1 cellular context compared by ENCODE assay signal in the genomic region with DNA sequence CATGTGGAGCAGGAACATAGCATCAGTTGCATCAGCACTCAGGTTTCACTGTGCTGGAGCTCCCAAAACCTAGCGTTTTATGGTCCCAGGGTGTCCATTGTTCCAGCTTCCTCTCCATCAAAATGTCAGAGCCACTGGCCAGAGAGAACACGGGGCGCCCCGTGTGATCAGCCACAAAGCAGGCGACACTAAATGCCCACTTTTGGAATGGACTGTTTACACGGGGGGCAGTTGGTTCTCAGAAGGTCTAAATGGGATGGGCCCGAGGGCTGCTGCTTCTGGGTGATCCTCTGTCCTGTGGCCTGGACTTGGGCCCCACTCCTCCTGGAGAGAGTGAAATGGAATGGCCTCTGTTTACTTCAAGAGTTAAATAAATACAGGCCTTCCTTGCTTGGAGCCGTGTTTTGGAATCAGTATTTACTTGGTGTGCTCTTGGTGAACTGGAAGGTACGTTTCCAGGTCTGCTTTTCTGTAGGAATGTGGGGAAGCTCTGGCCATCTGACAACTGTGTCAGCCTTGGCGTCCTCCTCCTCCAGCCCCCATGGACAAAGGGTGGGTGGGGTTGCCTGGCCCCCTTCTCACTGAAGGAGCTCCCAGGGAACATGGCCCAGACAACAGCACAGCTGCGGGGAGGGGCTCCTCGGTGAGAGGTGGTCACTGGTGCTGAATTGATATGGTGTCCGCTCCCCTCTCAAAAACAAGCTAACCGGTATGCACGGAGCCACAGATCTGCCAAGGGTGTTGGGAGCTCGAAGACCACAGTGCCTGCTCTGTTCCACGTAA.
TF ChIP-seq lines count a peak whose summit lies in the region.

No MANE protein-coding gene starts in this region.

TF ChIP-seq in HepG2, 621 proteins besides CTCF, POLR2A, EP300 and RAD21 (continued from another document and continues in another):
- peak; percentile 42; the same call in 1 of the 2 replicates for TF ChIP-seq ZMYM4 (CRISPR knock-in tag; IDR thresholded peaks at IDR 0.05)
- no peak for TF ChIP-seq U2AF2 (IDR thresholded peaks at IDR 0.05; ENCODE audit: low read depth, low read length)
- TF ChIP-seq CC2D1A (CRISPR knock-in tag; IDR thresholded peaks at IDR 0.05) = no peak
- TF ChIP-seq ZNF251 (CRISPR knock-in tag; IDR thresholded peaks at IDR 0.05) = no peak
- TF ChIP-seq ZNF569 (CRISPR knock-in tag; IDR thresholded peaks at IDR 0.05; ENCODE audit: borderline replicate concordance) = no peak
- TF ChIP-seq DNMT3B (CRISPR knock-in tag; conservative IDR thresholded peaks at IDR 0.05) = no peak
- no peak for TF ChIP-seq FIP1L1 (IDR thresholded peaks at IDR 0.05; ENCODE audit: borderline replicate concordance, insufficient read depth, low read depth, low read length)
- TF ChIP-seq ZNF713 (CRISPR knock-in tag; IDR thresholded peaks at IDR 0.05) = no peak
- TF ChIP-seq BCLAF1 (IDR thresholded peaks at IDR 0.05) = no peak
- no peak for TF ChIP-seq ZFP41 (CRISPR knock-in tag; IDR thresholded peaks at IDR 0.05; ENCODE audit: borderline replicate concordance)
- no peak for TF ChIP-seq ZBTB49 (CRISPR knock-in tag; IDR thresholded peaks at IDR 0.05; ENCODE audit: borderline replicate concordance)
- no peak for TF ChIP-seq ZNF484 (CRISPR knock-in tag; IDR thresholded peaks at IDR 0.05; ENCODE audit: borderline replicate concordance, low read depth)
- TF ChIP-seq MAFK (conservative IDR thresholded peaks at IDR 0.05 in 1 of 2, IDR thresholded peaks at IDR 0.05 in 1 of 2; ENCODE audit: low read length in 2 of 2) = no peak
- TF ChIP-seq WIZ (CRISPR knock-in tag; IDR thresholded peaks at IDR 0.05) = no peak
- peak; percentile 41; the same call in 1 of the 2 replicates for TF ChIP-seq ZSCAN25 (CRISPR knock-in tag; IDR thresholded peaks at IDR 0.05)
- TF ChIP-seq ZFP36L1 (CRISPR knock-in tag; IDR thresholded peaks at IDR 0.05) = no peak
- no peak for TF ChIP-seq ARHGAP35 (CRISPR knock-in tag; IDR thresholded peaks at IDR 0.05; ENCODE audit: borderline replicate concordance)
- TF ChIP-seq PAWR (CRISPR knock-in tag; IDR thresholded peaks at IDR 0.05; ENCODE audit: borderline replicate concordance) = no peak
- TF ChIP-seq ZNF142 (CRISPR knock-in tag; IDR thresholded peaks at IDR 0.05) = no peak
- no peak for TF ChIP-seq JDP2 (CRISPR knock-in tag; IDR thresholded peaks at IDR 0.05; ENCODE audit: borderline replicate concordance)
- TF ChIP-seq, protein P1, sequence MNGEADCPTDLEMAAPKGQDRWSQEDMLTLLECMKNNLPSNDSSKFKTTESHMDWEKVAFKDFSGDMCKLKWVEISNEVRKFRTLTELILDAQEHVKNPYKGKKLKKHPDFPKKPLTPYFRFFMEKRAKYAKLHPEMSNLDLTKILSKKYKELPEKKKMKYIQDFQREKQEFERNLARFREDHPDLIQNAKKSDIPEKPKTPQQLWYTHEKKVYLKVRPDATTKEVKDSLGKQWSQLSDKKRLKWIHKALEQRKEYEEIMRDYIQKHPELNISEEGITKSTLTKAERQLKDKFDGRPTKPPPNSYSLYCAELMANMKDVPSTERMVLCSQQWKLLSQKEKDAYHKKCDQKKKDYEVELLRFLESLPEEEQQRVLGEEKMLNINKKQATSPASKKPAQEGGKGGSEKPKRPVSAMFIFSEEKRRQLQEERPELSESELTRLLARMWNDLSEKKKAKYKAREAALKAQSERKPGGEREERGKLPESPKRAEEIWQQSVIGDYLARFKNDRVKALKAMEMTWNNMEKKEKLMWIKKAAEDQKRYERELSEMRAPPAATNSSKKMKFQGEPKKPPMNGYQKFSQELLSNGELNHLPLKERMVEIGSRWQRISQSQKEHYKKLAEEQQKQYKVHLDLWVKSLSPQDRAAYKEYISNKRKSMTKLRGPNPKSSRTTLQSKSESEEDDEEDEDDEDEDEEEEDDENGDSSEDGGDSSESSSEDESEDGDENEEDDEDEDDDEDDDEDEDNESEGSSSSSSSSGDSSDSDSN (CRISPR knock-in tag; IDR thresholded peaks at IDR 0.05) = no peak; the same call in 1 of the 2 replicates
- TF ChIP-seq, protein P2, sequence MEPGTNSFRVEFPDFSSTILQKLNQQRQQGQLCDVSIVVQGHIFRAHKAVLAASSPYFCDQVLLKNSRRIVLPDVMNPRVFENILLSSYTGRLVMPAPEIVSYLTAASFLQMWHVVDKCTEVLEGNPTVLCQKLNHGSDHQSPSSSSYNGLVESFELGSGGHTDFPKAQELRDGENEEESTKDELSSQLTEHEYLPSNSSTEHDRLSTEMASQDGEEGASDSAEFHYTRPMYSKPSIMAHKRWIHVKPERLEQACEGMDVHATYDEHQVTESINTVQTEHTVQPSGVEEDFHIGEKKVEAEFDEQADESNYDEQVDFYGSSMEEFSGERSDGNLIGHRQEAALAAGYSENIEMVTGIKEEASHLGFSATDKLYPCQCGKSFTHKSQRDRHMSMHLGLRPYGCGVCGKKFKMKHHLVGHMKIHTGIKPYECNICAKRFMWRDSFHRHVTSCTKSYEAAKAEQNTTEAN (CRISPR knock-in tag; conservative IDR thresholded peaks at IDR 0.05) = peak; percentile 68
- no peak for TF ChIP-seq ZNF24 (IDR thresholded peaks at IDR 0.05)
- no peak for TF ChIP-seq RORA (CRISPR knock-in tag; IDR thresholded peaks at IDR 0.05)
- TF ChIP-seq ZNF773 (CRISPR knock-in tag; IDR thresholded peaks at IDR 0.05; ENCODE audit: borderline replicate concordance) = no peak
- TF ChIP-seq ZNF782 (CRISPR knock-in tag; IDR thresholded peaks at IDR 0.05; ENCODE audit: borderline replicate concordance) = no peak
- TF ChIP-seq KDM2A (CRISPR knock-in tag; IDR thresholded peaks at IDR 0.05; ENCODE audit: borderline replicate concordance, low read depth) = no peak
- TF ChIP-seq, protein P3, sequence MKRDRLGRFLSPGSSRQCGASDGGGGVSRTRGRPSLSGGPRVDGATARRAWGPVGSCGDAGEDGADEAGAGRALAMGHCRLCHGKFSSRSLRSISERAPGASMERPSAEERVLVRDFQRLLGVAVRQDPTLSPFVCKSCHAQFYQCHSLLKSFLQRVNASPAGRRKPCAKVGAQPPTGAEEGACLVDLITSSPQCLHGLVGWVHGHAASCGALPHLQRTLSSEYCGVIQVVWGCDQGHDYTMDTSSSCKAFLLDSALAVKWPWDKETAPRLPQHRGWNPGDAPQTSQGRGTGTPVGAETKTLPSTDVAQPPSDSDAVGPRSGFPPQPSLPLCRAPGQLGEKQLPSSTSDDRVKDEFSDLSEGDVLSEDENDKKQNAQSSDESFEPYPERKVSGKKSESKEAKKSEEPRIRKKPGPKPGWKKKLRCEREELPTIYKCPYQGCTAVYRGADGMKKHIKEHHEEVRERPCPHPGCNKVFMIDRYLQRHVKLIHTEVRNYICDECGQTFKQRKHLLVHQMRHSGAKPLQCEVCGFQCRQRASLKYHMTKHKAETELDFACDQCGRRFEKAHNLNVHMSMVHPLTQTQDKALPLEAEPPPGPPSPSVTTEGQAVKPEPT (CRISPR knock-in tag; IDR thresholded peaks at IDR 0.05; ENCODE audit: low read depth) = no peak
- TF ChIP-seq KDM4B (CRISPR knock-in tag; IDR thresholded peaks at IDR 0.05) = no peak
- no peak for TF ChIP-seq GMEB2 (CRISPR knock-in tag; IDR thresholded peaks at IDR 0.05; ENCODE audit: low read depth)
- TF ChIP-seq SUZ12 (IDR thresholded peaks at IDR 0.05; ENCODE audit: low read depth, low read length) = no peak
- no peak for TF ChIP-seq ZNF704 (CRISPR knock-in tag; IDR thresholded peaks at IDR 0.05; ENCODE audit: borderline replicate concordance)
- TF ChIP-seq ATM (IDR thresholded peaks at IDR 0.05; ENCODE audit: borderline replicate concordance) = no peak
- no peak for TF ChIP-seq ZFP82 (CRISPR knock-in tag; IDR thresholded peaks at IDR 0.05; ENCODE audit: borderline replicate concordance)
- no peak for TF ChIP-seq SRY (CRISPR knock-in tag; IDR thresholded peaks at IDR 0.05)
- TF ChIP-seq ZNF75D (CRISPR knock-in tag; IDR thresholded peaks at IDR 0.05; ENCODE audit: borderline replicate concordance) = no peak
